In genomic region chr12:24909667-24910066, GRCh38 we compare ENCODE assay signal across 9 cellular contexts. TPM values are rescaled to one million over a fixed set of nuclear protein-coding genes. Genes with fewer than 3 reads are reported as not detected.
A peak's percentile ranks its signal among the peaks of the same experiment; 100 is the strongest.
DNase-seq lines count a peak whose midpoint lies in the region; TF ChIP-seq lines count a peak whose summit lies in the region.
"Had no signal": no experiment of that assay in that cellular context is flagged by ENCODE, and none has a peak within 500 bp of the region (broad histone marks: within the 10 kb centered on the region; RNA-seq: fewer than 3 reads in every experiment).

No MANE protein-coding gene starts in this region.

- no peak for TF ChIP-seq CTCF in BE2C (IDR thresholded peaks at IDR 0.05; ENCODE audit: low read depth, low read length)

- no peak overlapping the region for H3K14ac ChIP-seq in mesenchymal stem cell (ENCODE audit: low read length in 2 of 2)

- H3K36me3 ChIP-seq in BE2C: peaks cover 9% of the 10 kb centered on the region
- no peaks in the 10 kb centered on the region for H3K36me3 ChIP-seq in mesenchymal stem cell (ENCODE audit: control insufficient read depth in 1 of 2, insufficient read depth in 2 of 2, low read depth in 1 of 2, low read length in 2 of 2)

- H3K4me1 ChIP-seq in BE2C (peaks cover 12% of the 10 kb centered on the region), mesenchymal stem cell (ENCODE audit: control insufficient read depth, insufficient read depth, low read depth, low read length) (peaks cover 7% of the 10 kb centered on the region)

- no peaks in the 10 kb centered on the region for H3K36me3 Mint-ChIP-seq in dendritic cell treated with granulocyte-macrophage colony-stimulating factor and Interleukin-4, amounts not matched to agents 40 ng/mL and 50 ng/mL, for 4 days (ENCODE audit: low read depth)

- no peak overlapping the region for H2AK5ac ChIP-seq in mesenchymal stem cell (ENCODE audit: low read length, severe bottlenecking)

- no peak overlapping the region for H2BK12ac ChIP-seq in mesenchymal stem cell (ENCODE audit: low read length in 2 of 2)

- no peak overlapping the region for H2BK5ac ChIP-seq in mesenchymal stem cell (ENCODE audit: low read depth, low read length, poor library complexity, severe bottlenecking)

- H3K4me2 ChIP-seq in mesenchymal stem cell (ENCODE audit: low read length, poor library complexity, severe bottlenecking): no peak overlapping the region
- H3K4me2 ChIP-seq: KMS-11 had no signal

- peak overlapping the region in 1 of 2 experiments; percentile 28 for H3K18ac ChIP-seq in mesenchymal stem cell (ENCODE audit: low read depth in 1 of 2, low read length in 2 of 2)

- 7% methylated on average over 3 of the region's 3 CpGs for WGBS in mesenchymal stem cell

- H4K8ac ChIP-seq in mesenchymal stem cell (ENCODE audit: low read length): no peak overlapping the region

- H3K4me3 Mint-ChIP-seq in dendritic cell treated with granulocyte-macrophage colony-stimulating factor and Interleukin-4, amounts not matched to agents 40 ng/mL and 50 ng/mL, for 4 days: no peak overlapping the region

- H3K27ac Mint-ChIP-seq in dendritic cell treated with granulocyte-macrophage colony-stimulating factor and Interleukin-4, amounts not matched to agents 40 ng/mL and 50 ng/mL, for 4 days: peak overlapping the region; percentile 84

- no peaks in the 10 kb centered on the region for H3K9me3 Mint-ChIP-seq in dendritic cell treated with granulocyte-macrophage colony-stimulating factor and Interleukin-4, amounts not matched to agents 40 ng/mL and 50 ng/mL, for 4 days

- no peak overlapping the region for H2AFZ ChIP-seq in mesenchymal stem cell (ENCODE audit: low read depth, low read length)

- H3K9ac ChIP-seq in mesenchymal stem cell (ENCODE audit: low read length): peak overlapping the region; percentile 54
- H3K9ac ChIP-seq: KMS-11 had no signal

- peaks cover 25% of the 10 kb centered on the region for H3K79me1 ChIP-seq in mesenchymal stem cell (replicated peaks; ENCODE audit: low read length, poor library complexity, severe bottlenecking)

- no peak overlapping the region for H3K27ac ChIP-seq in mesenchymal stem cell (ENCODE audit: low read length, poor library complexity, severe bottlenecking)
- H3K27ac ChIP-seq: KMS-11 had no signal

- H3K4me1 Mint-ChIP-seq in dendritic cell treated with granulocyte-macrophage colony-stimulating factor and Interleukin-4, amounts not matched to agents 40 ng/mL and 50 ng/mL, for 4 days (ENCODE audit: low read depth): peaks cover 13% of the 10 kb centered on the region

- H3K4ac ChIP-seq in mesenchymal stem cell (ENCODE audit: low read depth in 1 of 2, low read length in 2 of 2): no peak overlapping the region

- H3K4me3 ChIP-seq in BE2C (ENCODE audit: low read depth, low read length) (no peak overlapping the region), mesenchymal stem cell (ENCODE audit: insufficient read depth in 1 of 2, low read depth in 1 of 2, low read length in 2 of 2) (no peak overlapping the region)

- H4K91ac ChIP-seq in mesenchymal stem cell (ENCODE audit: low read length): no peak overlapping the region

- H2BK15ac ChIP-seq in mesenchymal stem cell (ENCODE audit: low read depth, poor library complexity, severe bottlenecking): no peak overlapping the region

- H3K9me3 ChIP-seq in BE2C: no peaks in the 10 kb centered on the region
- H3K9me3 ChIP-seq in mesenchymal stem cell (ENCODE audit: control insufficient read depth, low read length): no peaks in the 10 kb centered on the region

- DNase-seq in BE2C: peak; percentile 48
- peak; percentile 87 for DNase-seq in M059J (ENCODE audit: low read depth)
- peak; percentile 96 for DNase-seq in mesenchymal stem cell
- no peak for DNase-seq in NCI-H1930 (lab: John Stamatoyannopoulos, UW)
- no peak for DNase-seq in activated effector memory CD4-positive, alpha-beta T cell treated with anti-CD3 and anti-CD28 coated beads, Interleukin-2, amount 50 U/mL, for 16 hours
- no peak for DNase-seq in UCSD-AML1 (lab: John Stamatoyannopoulos, UW; ENCODE audit: unreplicated experiment)
- no peak for DNase-seq in NCI-H1048 (lab: John Stamatoyannopoulos, UW)

- no peak overlapping the region for H2BK120ac ChIP-seq in mesenchymal stem cell (ENCODE audit: low read depth, low read length)

- intact Hi-C loops in dendritic cell treated with granulocyte-macrophage colony-stimulating factor and Interleukin-4, amounts not matched to agents 40 ng/mL and 50 ng/mL, for 4 days (cut with micrococcal nuclease): loop anchor here (5.0 kb wide), 1 partner anchor 143 kb away; a partner anchor contains a TSS

- no peaks in the 10 kb centered on the region for H3K27me3 Mint-ChIP-seq in dendritic cell treated with granulocyte-macrophage colony-stimulating factor and Interleukin-4, amounts not matched to agents 40 ng/mL and 50 ng/mL, for 4 days

- H3K23ac ChIP-seq in mesenchymal stem cell (ENCODE audit: low read length in 2 of 2): no peak overlapping the region

- no peaks in the 10 kb centered on the region for H3K27me3 ChIP-seq in BE2C
- no peaks in the 10 kb centered on the region for H3K27me3 ChIP-seq in mesenchymal stem cell (ENCODE audit: control insufficient read depth in 1 of 2, insufficient read depth in 1 of 2, low read length in 2 of 2)

RNA-seq across cellular contexts. Expression of gene BCAT1, which starts 39.2 kb away (rescaled TPM):
- polyA plus RNA-seq in BE2C (2012; ENCODE audit: insufficient read depth, insufficient read length, low read depth): 65.1 TPM
- 31.2 and 33.7 TPM in 2 replicates for total RNA-seq in M059J (2014; rRNA removed; shearing (Covaris generic))
- polyA plus RNA-seq in mesenchymal stem cell (2013, experiment 1 of 2): 65.2 TPM
- 68.3 TPM for polyA plus RNA-seq in mesenchymal stem cell (2013, experiment 2 of 2)

Comparison
In these comparisons a context has a peak if more than half of its experiments do, and no peak if none do; other contexts are left out.
1. DNase-seq: peak in BE2C (single experiment), M059J (single experiment) and mesenchymal stem cell (single experiment); none in NCI-H1930 (0 of 2), activated effector memory CD4-positive, alpha-beta T cell treated with anti-CD3 and anti-CD28 coated beads, Interleukin-2, amount 50 U/mL, for 16 hours (single experiment), UCSD-AML1 (single experiment) and NCI-H1048 (single experiment).